11 cellular contexts compared by ENCODE assay signal in the genomic region with DNA sequence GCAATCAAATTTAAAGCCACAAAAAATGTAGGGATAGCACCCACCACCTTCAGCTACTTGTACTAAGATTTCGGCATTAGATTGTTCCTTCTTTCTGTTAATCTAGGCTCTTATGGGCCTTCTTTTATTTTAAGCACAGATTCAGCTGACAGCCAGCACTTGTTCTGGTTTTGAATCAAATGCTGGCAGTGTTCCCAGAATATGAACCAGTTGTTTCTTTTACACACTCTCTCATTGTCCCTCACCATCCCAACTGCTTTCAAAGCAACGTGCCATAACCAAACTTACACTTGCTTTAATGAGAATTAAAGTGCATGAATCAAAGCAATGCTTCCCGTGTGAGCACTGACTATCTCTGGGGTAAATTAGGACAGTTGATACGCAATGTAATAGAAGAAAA.
DNase-seq lines count a peak whose midpoint lies in the region; ATAC-seq and TF ChIP-seq lines count a peak whose summit lies in the region.
"Had no signal": no experiment of that assay in that cellular context is flagged by ENCODE, and none has a peak within 500 bp of the region (broad histone marks: within the 10 kb centered on the region; RNA-seq: fewer than 3 reads in every experiment).

No MANE protein-coding gene starts in this region.

- no peak overlapping the region for H3K9ac ChIP-seq in adipocyte (ENCODE audit: low read length)
- H3K9ac ChIP-seq: BLaER1 treated with 17β-estradiol and CSF1 and Interleukin-3, amounts not matched to agents 10 nM and 100 nM had no signal

- no peaks in the 10 kb centered on the region for H3K27me3 ChIP-seq in adipocyte (replicated peaks; ENCODE audit: control insufficient read depth, insufficient read depth, low read length)
- no peaks in the 10 kb centered on the region for H3K27me3 ChIP-seq in left ventricle myocardium inferior (ENCODE audit: low read depth)
- H3K27me3 ChIP-seq: BLaER1 treated with 17β-estradiol and CSF1 and Interleukin-3, amounts not matched to agents 10 nM and 100 nM had no signal

- no peaks in the 10 kb centered on the region for H3K36me3 ChIP-seq in adipocyte (ENCODE audit: control insufficient read depth, insufficient read depth, low read length, severe bottlenecking)
- no peaks in the 10 kb centered on the region for H3K36me3 ChIP-seq in left ventricle myocardium inferior
- H3K36me3 ChIP-seq: BLaER1 treated with 17β-estradiol and CSF1 and Interleukin-3, amounts not matched to agents 10 nM and 100 nM had no signal

- intact Hi-C loops in left ventricle myocardium inferior (cut with micrococcal nuclease) = no loop called here

- DNase-seq in AG04449 (ENCODE audit: low read depth, low spot score) = peak; percentile 10
- peak; percentile 92 for DNase-seq in LHCN-M2 (ENCODE audit: low read depth)
- DNase-seq in adipocyte (ENCODE audit: low read depth) = peak; percentile 81
- DNase-seq in left ventricle myocardium inferior = no peak
- no peak for DNase-seq in activated naive CD4-positive, alpha-beta T cell treated with anti-CD3 and anti-CD28 coated beads, Interleukin-2, amount 50 U/mL, for 16 hours
- DNase-seq in NCI-H2029 (lab: John Stamatoyannopoulos, UW) = no peak
- DNase-seq: activated CD4-positive, alpha-beta T cell treated with anti-CD3 and anti-CD28 coated beads for 36 hours had no signal

- no peak for TF ChIP-seq CTCF in AG04449 (IDR thresholded peaks at IDR 0.05; ENCODE audit: insufficient read depth, low read length, missing control alignments)
- TF ChIP-seq CTCF in left ventricle myocardium inferior (IDR thresholded peaks at IDR 0.05; ENCODE audit: borderline replicate concordance) = no peak

- CTCF ChIA-PET in AG04449 (lab: Yijun Ruan, JAX) = no interaction called here

- H3K4me1 ChIP-seq in adipocyte (ENCODE audit: control insufficient read depth, insufficient read depth, low read length) (peaks cover 17% of the 10 kb centered on the region), left ventricle myocardium inferior (peaks cover 42% of the 10 kb centered on the region)
- H3K4me1 ChIP-seq: BLaER1 treated with 17β-estradiol and CSF1 and Interleukin-3, amounts not matched to agents 10 nM and 100 nM had no signal

- peak overlapping the region; percentile 34 for H3K27ac ChIP-seq in left ventricle myocardium inferior (replicated peaks)
- H3K27ac ChIP-seq: BLaER1 treated with 17β-estradiol and CSF1 and Interleukin-3, amounts not matched to agents 10 nM and 100 nM had no signal

- H3K4me3 ChIP-seq in AG04449 (ENCODE audit: low read depth, low read length) (no peak overlapping the region), adipocyte (ENCODE audit: low read length) (no peak overlapping the region), left ventricle myocardium inferior (no peak overlapping the region)
- H3K4me3 ChIP-seq: BLaER1 treated with 17β-estradiol and CSF1 and Interleukin-3, amounts not matched to agents 10 nM and 100 nM; mucosa of descending colon had no signal

- ATAC-seq in GM19395 (IDR thresholded peaks at IDR 0.05; ENCODE audit: unreplicated experiment) (no peak), HG03439 (IDR thresholded peaks at IDR 0.05; ENCODE audit: unreplicated experiment) (no peak)
- ATAC-seq: activated CD4-positive, alpha-beta T cell treated with anti-CD3 and anti-CD28 coated beads for 36 hours; mucosa of descending colon had no signal

- POLR2A ChIA-PET in AG04449 (lab: Yijun Ruan, JAX) = no interaction called here

- H3K9me3 ChIP-seq in adipocyte (ENCODE audit: control insufficient read depth, low read length) = no peaks in the 10 kb centered on the region
- no peaks in the 10 kb centered on the region for H3K9me3 ChIP-seq in left ventricle myocardium inferior (replicated peaks)
- H3K9me3 ChIP-seq: BLaER1 treated with 17β-estradiol and CSF1 and Interleukin-3, amounts not matched to agents 10 nM and 100 nM; mucosa of descending colon had no signal

Comparison
In these comparisons a context has a peak if more than half of its experiments do, and no peak if none do; other contexts are left out.
1. DNase-seq: peak in AG04449 (single experiment), LHCN-M2 (single experiment) and adipocyte (single experiment); none in left ventricle myocardium inferior (single experiment), activated naive CD4-positive, alpha-beta T cell treated with anti-CD3 and anti-CD28 coated beads, Interleukin-2, amount 50 U/mL, for 16 hours (single experiment) and NCI-H2029 (single experiment).